20 cellular contexts compared by ENCODE assay signal in genomic region chr7:70805360-70805759, GRCh38.
DNase-seq lines count a peak whose midpoint lies in the region; ATAC-seq and TF ChIP-seq lines count a peak whose summit lies in the region.
"Had no signal": no experiment of that assay in that cellular context is flagged by ENCODE, and none has a peak within 500 bp of the region (broad histone marks: within the 10 kb centered on the region; RNA-seq: fewer than 3 reads in every experiment).

No MANE protein-coding gene starts in this region.

- H3K27ac ChIP-seq in heart left ventricle: no peak overlapping the region
- H3K27ac ChIP-seq: colonic mucosa, epithelial cell of prostate, uterus had no signal

- intact Hi-C loops in heart left ventricle (cut with DNase I): no loop called here

- H3K9me3 ChIP-seq in heart left ventricle: peaks cover 0 to 24% (median 6%) of the 10 kb centered on the region in 12 donors
- H3K9me3 ChIP-seq: colonic mucosa had no signal

- no peaks in the 10 kb centered on the region for H3K36me3 ChIP-seq in heart left ventricle
- H3K36me3 ChIP-seq: colonic mucosa, uterus had no signal

- TF ChIP-seq POLR2A in heart left ventricle (IDR thresholded peaks at IDR 0.05): no peak

- TF ChIP-seq CTCF in omental fat pad (IDR thresholded peaks at IDR 0.05) (no peak), heart left ventricle (IDR thresholded peaks at IDR 0.05) (no peak)

- DNase-seq in astrocyte of the hippocampus (ENCODE audit: low read depth, low spot score): peak; percentile 18
- no peak for DNase-seq in omental fat pad (ENCODE audit: low spot score)
- no peak for DNase-seq in EL
- no peak for DNase-seq in heart left ventricle
- DNase-seq: activated CD4-positive, CD25-positive, alpha-beta regulatory T cell; activated gamma-delta T cell; anterior cingulate cortex; DMS153; kidney glomerular epithelial cell; NCI-H187 treated with DMSO at 0.1 percent for 48 hours; NCI-H774; posterior cingulate gyrus; stimulated activated naive CD8-positive, alpha-beta T cell treated with anti-CD3 and anti-CD28 coated beads, Interleukin-15, amount 100 ng/mL, for 72 hours; uterus had no signal

- H3K27me3 ChIP-seq in heart left ventricle: peaks cover 0 to 8% (median 0%) of the 10 kb centered on the region in 9 donors
- H3K27me3 ChIP-seq: colonic mucosa, uterus had no signal

- ATAC-seq in GM18499 (IDR thresholded peaks at IDR 0.05; ENCODE audit: insufficient read depth, unreplicated experiment): peak; percentile 83
- peak; percentile 73 for ATAC-seq in GM21390 (IDR thresholded peaks at IDR 0.05; ENCODE audit: unreplicated experiment)
- ATAC-seq in HG03378 (IDR thresholded peaks at IDR 0.05; ENCODE audit: unreplicated experiment): peak; percentile 81
- ATAC-seq in GM18517 (IDR thresholded peaks at IDR 0.05; ENCODE audit: unreplicated experiment): no peak
- ATAC-seq in omental fat pad (ENCODE audit: low FRiP score): no peak
- no peak for ATAC-seq in heart left ventricle
- ATAC-seq: stimulated activated naive CD8-positive, alpha-beta T cell treated with anti-CD3 and anti-CD28 coated beads, Interleukin-15, amount 100 ng/mL, for 72 hours had no signal

- 70 to 87% (median 75%) methylated on average over 7 of the region's 7 CpGs for WGBS in heart left ventricle, 4 donors

- no peak overlapping the region for H3K4me3 ChIP-seq in heart left ventricle
- H3K4me3 ChIP-seq: colonic mucosa, uterus had no signal

- H3K4me1 ChIP-seq in heart left ventricle: no peaks in the 10 kb centered on the region
- H3K4me1 ChIP-seq: colonic mucosa, uterus had no signal

Comparison
In these comparisons a context has a peak if more than half of its experiments do, and no peak if none do; other contexts are left out.
1. ATAC-seq: peak in GM18499 (single experiment), GM21390 (single experiment) and HG03378 (single experiment); none in GM18517 (single experiment), omental fat pad (single experiment) and heart left ventricle (0 of 4).